ENCODE assay signal across 15 cellular contexts in the genomic region with DNA sequence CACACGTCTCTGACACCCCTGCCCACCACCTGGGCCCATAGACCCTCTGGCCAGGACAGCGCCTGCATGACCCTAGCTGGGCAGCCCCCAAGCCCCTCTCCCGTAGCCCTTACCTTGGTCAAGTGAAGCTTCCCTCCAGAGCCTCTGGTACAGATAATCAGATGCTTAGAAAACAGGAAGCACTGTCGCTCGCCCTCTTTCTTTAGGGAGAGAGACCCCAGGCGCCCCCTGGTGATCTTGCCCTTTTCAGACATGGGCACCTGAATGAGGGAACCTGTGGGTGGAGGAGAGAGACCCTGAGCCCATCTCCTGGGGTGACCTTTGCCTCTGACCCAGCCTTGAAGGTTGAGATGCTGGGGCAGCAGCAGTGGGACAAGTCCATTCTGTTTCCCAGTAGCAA.
A peak's percentile ranks its signal among the peaks of the same experiment; 100 is the strongest.
DNase-seq lines count a peak whose midpoint lies in the region; ATAC-seq, FAIRE-seq and TF ChIP-seq lines count a peak whose summit lies in the region.
"Had no signal": no experiment of that assay in that cellular context is flagged by ENCODE, and none has a peak within 500 bp of the region (broad histone marks: within the 10 kb centered on the region; RNA-seq: fewer than 3 reads in every experiment).

No MANE protein-coding gene starts in this region.

- no peaks in the 10 kb centered on the region for H3K4me1 Mint-ChIP-seq in Calu3 (ENCODE audit: low read depth, unreplicated experiment)
- H3K4me1 Mint-ChIP-seq: nephron had no signal

- H3K4me3 ChIP-seq in GM12875 (ENCODE audit: low read depth, low read length), result no peak overlapping the region
- no peak overlapping the region for H3K4me3 ChIP-seq in SJCRH30

- no peak for TF ChIP-seq POLR2A in GM12892 (IDR thresholded peaks at IDR 0.05; ENCODE audit: low read depth, low read length)

- no peaks in the 10 kb centered on the region for H3K4me1 ChIP-seq in SJCRH30

- H3K27me3 Mint-ChIP-seq in Calu3 (ENCODE audit: unreplicated experiment), result peaks cover 5% of the 10 kb centered on the region

- no peak overlapping the region for H3K4me3 Mint-ChIP-seq in Calu3 (ENCODE audit: low read depth, unreplicated experiment)
- H3K4me3 Mint-ChIP-seq: nephron had no signal

- ATAC-seq in esophagus mucosa, result no peak

- H3K27me3 ChIP-seq in SJCRH30, result no peaks in the 10 kb centered on the region

- H3K36me3 Mint-ChIP-seq in Calu3 (ENCODE audit: insufficient read depth, unreplicated experiment), result no peaks in the 10 kb centered on the region

- no peak for FAIRE-seq in GM12892 (lab: Jason Lieb, UNC)
- FAIRE-seq: endothelial cell of umbilical vein had no signal

- CTCF ChIA-PET in Calu3 (lab: Charles Lee), result interaction anchor here (1.5 kb wide), 1 partner anchor 160 kb away, joined by 6 read pairs; no protein-coding TSS in a partner anchor

- no peaks in the 10 kb centered on the region for H3K36me3 ChIP-seq in SJCRH30

- intact Hi-C loops in Calu3 (cut with micrococcal nuclease; ENCODE audit: unreplicated experiment), result loop anchor here (5.0 kb wide), 1 partner anchor 118 kb away; no protein-coding TSS in a partner anchor

- H3K27ac Mint-ChIP-seq in Calu3 (ENCODE audit: unreplicated experiment), result no peak overlapping the region
- H3K27ac Mint-ChIP-seq: nephron had no signal

- DNase-seq in Calu3 (peak; percentile 36), SJCRH30 (peak; percentile 23 to 46), islet precursor cell (peak; percentile 48), amniotic stem cell (lab: John Stamatoyannopoulos, UW) (no peak), GM12892 (ENCODE audit: insufficient read length) (no peak), NCI-H748 (lab: John Stamatoyannopoulos, UW; ENCODE audit: unreplicated experiment) (no peak)
- DNase-seq: DMS79 treated with DMSO at 0.1 percent for 48 hours; NCI-H2081; SIG-M5; stimulated activated naive CD4-positive, alpha-beta T cell treated with Interleukin-2 at 50 U/mL for 16 hours had no signal

- 0 out of 2 replicates have a peak, but pooled peaks cover 3% of the 10 kb centered on the region for H3K9me3 ChIP-seq in SJCRH30 (replicated peaks)

- no peak for TF ChIP-seq CTCF in Calu3 (IDR thresholded peaks at IDR 0.05; ENCODE audit: unreplicated experiment)
- TF ChIP-seq CTCF in GM12875 (IDR thresholded peaks at IDR 0.05; ENCODE audit: borderline replicate concordance, insufficient read depth, low read depth, low read length), result peak; percentile 53; the same call in 1 of the 2 replicates

- BruUV-seq in Calu3 (replicated peaks; lab: Mats Ljungman, UMichigan), result no TSS peak

- H3K9me3 Mint-ChIP-seq in Calu3 (ENCODE audit: low read depth, unreplicated experiment), result peaks cover 2% of the 10 kb centered on the region

- H3K27ac ChIP-seq in SJCRH30, result no peak overlapping the region
- H3K27ac ChIP-seq: HL-60 had no signal

Comparison
In these comparisons a context has a peak if more than half of its experiments do, and no peak if none do; other contexts are left out.
1. DNase-seq: peak in Calu3 (single experiment), SJCRH30 (2 of 2) and islet precursor cell (single experiment); none in amniotic stem cell (single experiment), GM12892 (single experiment) and NCI-H748 (single experiment).